22 cellular contexts compared by ENCODE assay signal in the genomic region with DNA sequence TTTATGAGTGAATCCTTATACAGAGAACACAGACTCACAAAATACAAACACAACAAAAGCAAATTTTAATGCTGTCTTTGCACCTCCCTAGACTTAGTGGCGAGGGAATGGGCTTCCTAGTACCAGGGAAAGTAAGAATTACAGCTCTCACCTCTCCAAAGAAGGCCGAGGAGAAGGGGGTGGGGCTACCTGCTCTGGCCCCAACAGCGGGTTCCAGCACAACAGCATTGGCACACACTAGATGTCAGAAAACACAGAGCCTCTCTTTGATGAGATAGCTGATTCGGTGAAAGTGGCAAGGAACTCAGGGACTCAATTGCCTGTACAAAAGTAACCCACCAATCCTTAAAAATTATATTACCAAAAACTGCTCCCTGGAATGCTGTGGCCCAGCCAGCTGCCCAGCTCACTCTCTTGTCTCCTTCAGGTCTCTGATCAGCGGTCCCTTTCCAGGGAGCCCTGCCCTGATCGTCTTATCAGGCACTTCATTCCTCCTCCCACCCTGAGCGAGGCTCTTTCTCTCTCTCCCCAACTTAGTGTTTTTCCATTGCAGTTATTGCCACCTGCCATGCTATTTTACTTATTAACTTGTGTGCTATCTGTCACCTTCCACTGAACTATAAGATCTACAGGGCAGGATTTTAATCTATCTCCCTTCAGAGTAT. TPM values are rescaled to one million over a fixed set of nuclear protein-coding genes. Genes with fewer than 3 reads are reported as not detected.
DNase-seq lines count a peak whose midpoint lies in the region; ATAC-seq, FAIRE-seq and TF ChIP-seq lines count a peak whose summit lies in the region.
"Had no signal": no experiment of that assay in that cellular context is flagged by ENCODE, and none has a peak within 500 bp of the region (broad histone marks: within the 10 kb centered on the region; RNA-seq: fewer than 3 reads in every experiment).

No MANE protein-coding gene starts in this region.

- ATAC-seq in A549, result no peak; a peak in 1 of 6 replicates
- no peak for ATAC-seq in body of pancreas
- ATAC-seq in HG03135 (IDR thresholded peaks at IDR 0.05; ENCODE audit: unreplicated experiment), result no peak
- ATAC-seq: K562, Panc1, SK-N-SH treated with all-trans-retinoic acid at 6 μM for 48 hours had no signal

- no peak for TF ChIP-seq RAD21 in A549 (conservative IDR thresholded peaks at IDR 0.05 in 1 of 2, IDR thresholded peaks at IDR 0.05 in 1 of 2)

- no peak for FAIRE-seq in A549 (lab: Jason Lieb, UNC)
- FAIRE-seq: GM19239, K562 had no signal

- CTCF ChIA-PET in A549 (lab: Yijun Ruan, JAX), result interaction anchor here (1.3 to 1.4 kb wide), 2 partner anchors 239 to 257 kb away, joined by 3 read pairs; no protein-coding TSS in a partner anchor

- peak overlapping the region in 1 of 2 experiments; percentile 84; a peak in 4 of 6 replicates for H3K27ac ChIP-seq in A549
- H3K27ac ChIP-seq in esophagus muscularis mucosa (replicated peaks in 1 of 4), result no peak overlapping the region
- no peak overlapping the region for H3K27ac ChIP-seq in body of pancreas
- no peak overlapping the region for H3K27ac ChIP-seq in vagina

- intact Hi-C loops in esophagus muscularis mucosa (cut with DNase I) (no loop called here), body of pancreas (cut with DNase I) (no loop called here), vagina (cut with DNase I) (no loop called here)

- no peaks in the 10 kb centered on the region for H3K27me3 Mint-ChIP-seq in progenitor cell of endocrine pancreas

- H3K4me3 Mint-ChIP-seq in progenitor cell of endocrine pancreas (ENCODE audit: low read depth), result no peak overlapping the region
- H3K4me3 Mint-ChIP-seq: CD8-positive, alpha-beta memory T cell had no signal

- TF ChIP-seq EP300 in A549 (IDR thresholded peaks at IDR 0.05) (no peak), esophagus muscularis mucosa (IDR thresholded peaks at IDR 0.05) (no peak)

- peaks cover 4% of the 10 kb centered on the region for H3K9me3 Mint-ChIP-seq in progenitor cell of endocrine pancreas (ENCODE audit: low read depth)
- H3K9me3 Mint-ChIP-seq: CD8-positive, alpha-beta memory T cell had no signal

- H3K36me3 ChIP-seq in esophagus muscularis mucosa, result no peaks in the 10 kb centered on the region
- no peaks in the 10 kb centered on the region for H3K36me3 ChIP-seq in body of pancreas (replicated peaks in 1 of 2; ENCODE audit: insufficient read depth in 1 of 2, low read depth in 2 of 2)
- H3K36me3 ChIP-seq in vagina, result no peaks in the 10 kb centered on the region
- H3K36me3 ChIP-seq: MG63 had no signal

- TF ChIP-seq CTCF in A549 (IDR thresholded peaks at IDR 0.05) (no peak), esophagus muscularis mucosa (IDR thresholded peaks at IDR 0.05) (no peak), progenitor cell of endocrine pancreas (IDR thresholded peaks at IDR 0.05; ENCODE audit: unreplicated experiment) (no peak), body of pancreas (IDR thresholded peaks at IDR 0.05) (no peak), vagina (IDR thresholded peaks at IDR 0.05) (no peak)

- H3K4me3 ChIP-seq in A549 (no peak overlapping the region), esophagus muscularis mucosa (no peak overlapping the region), body of pancreas (no peak overlapping the region), vagina (no peak overlapping the region)
- H3K4me3 ChIP-seq: K562, MG63 had no signal

- H3K27me3 ChIP-seq in esophagus muscularis mucosa (no peaks in the 10 kb centered on the region), body of pancreas (no peaks in the 10 kb centered on the region), vagina (no peaks in the 10 kb centered on the region)
- H3K27me3 ChIP-seq: MG63 had no signal

- H3K4me1 ChIP-seq in A549 (peaks cover 21% of the 10 kb centered on the region), esophagus muscularis mucosa (peaks cover 0 to 17% (median 6%) of the 10 kb centered on the region in 4 donors), body of pancreas (no peaks in the 10 kb centered on the region), vagina (peaks cover 13% of the 10 kb centered on the region)

- TF ChIP-seq POLR2A in A549 (IDR thresholded peaks at IDR 0.05; ENCODE audit: low read length) (no peak), esophagus muscularis mucosa (IDR thresholded peaks at IDR 0.05; ENCODE audit: low read depth) (no peak), body of pancreas (IDR thresholded peaks at IDR 0.05) (no peak), vagina (IDR thresholded peaks at IDR 0.05) (no peak)

- H3K4me1 Mint-ChIP-seq in progenitor cell of endocrine pancreas (ENCODE audit: low read depth), result peaks cover 16% of the 10 kb centered on the region
- H3K4me1 Mint-ChIP-seq: CD8-positive, alpha-beta memory T cell had no signal

- POLR2A ChIA-PET in A549 (lab: Yijun Ruan, JAX), result no interaction called here

- peak overlapping the region; percentile 22 for H3K27ac Mint-ChIP-seq in progenitor cell of endocrine pancreas
- H3K27ac Mint-ChIP-seq: CD8-positive, alpha-beta memory T cell had no signal

- 0 out of 3 replicates have a peak overlapping the region, but pooled peaks have one; percentile 7 for H3K4me2 ChIP-seq in A549

- WGBS in A549 (ENCODE audit: missing lambda C conversion rate), result 73% methylated on average over 7 of the region's 7 CpGs
- WGBS in esophagus muscularis mucosa, result 86% methylated on average over 7 of the region's 7 CpGs
- 53 to 60% methylated on average over 7 of the region's 7 CpGs for WGBS in body of pancreas, 2 donors

- H3K9me3 ChIP-seq in A549, result no peaks in the 10 kb centered on the region; the same call in 2 of the 3 replicates
- no peaks in the 10 kb centered on the region for H3K9me3 ChIP-seq in esophagus muscularis mucosa
- no peaks in the 10 kb centered on the region for H3K9me3 ChIP-seq in body of pancreas
- H3K9me3 ChIP-seq in vagina, result no peaks in the 10 kb centered on the region
- H3K9me3 ChIP-seq: MG63 had no signal

- DNase-seq in A549 (ENCODE audit: low read depth in 1 of 2, low spot score in 1 of 2) (no peak), NCI-H524 (lab: John Stamatoyannopoulos, UW) (peak; percentile 13 to 72), esophagus muscularis mucosa (ENCODE audit: extremely low spot score) (peak; percentile 70), progenitor cell of endocrine pancreas (ENCODE audit: low spot score, unreplicated experiment) (no peak), body of pancreas (no peak), vagina (ENCODE audit: extremely low spot score in 2 of 2) (no peak), COLO668 (lab: John Stamatoyannopoulos, UW; ENCODE audit: unreplicated experiment) (no peak)
- DNase-seq: 8988T; AML-193; C1 segment of cervical spinal cord; CD8-positive, alpha-beta memory T cell; DMS79; MG63; NCI-H1417; NCI-H1694 treated with DMSO at 0.1 percent for 48 hours; NCI-H748 treated with DMSO at 0.1 percent for 48 hours had no signal

- no peaks in the 10 kb centered on the region for H3K36me3 Mint-ChIP-seq in progenitor cell of endocrine pancreas (ENCODE audit: insufficient read depth)

TF ChIP-seq in A549, 52 proteins besides CTCF, POLR2A, EP300 and RAD21 (continues in another document):
- no peak for TF ChIP-seq HOXB13 (CRISPR knock-in tag; IDR thresholded peaks at IDR 0.05; ENCODE audit: low read depth)
- no peak for TF ChIP-seq CHD2 (IDR thresholded peaks at IDR 0.05; ENCODE audit: low read length, partially characterized antibody)
- no peak for TF ChIP-seq NR3C1 (IDR thresholded peaks at IDR 0.05)
- TF ChIP-seq, protein P1, sequence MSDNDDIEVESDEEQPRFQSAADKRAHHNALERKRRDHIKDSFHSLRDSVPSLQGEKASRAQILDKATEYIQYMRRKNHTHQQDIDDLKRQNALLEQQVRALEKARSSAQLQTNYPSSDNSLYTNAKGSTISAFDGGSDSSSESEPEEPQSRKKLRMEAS (IDR thresholded peaks at IDR 0.05), result no peak
- no peak for TF ChIP-seq KDM1A (IDR thresholded peaks at IDR 0.05; ENCODE audit: low read depth)
- TF ChIP-seq USF2 (IDR thresholded peaks at IDR 0.05), result no peak
- TF ChIP-seq ESRRA (IDR thresholded peaks at IDR 0.05; ENCODE audit: borderline replicate concordance, low read length), result no peak
- TF ChIP-seq, protein P2, sequence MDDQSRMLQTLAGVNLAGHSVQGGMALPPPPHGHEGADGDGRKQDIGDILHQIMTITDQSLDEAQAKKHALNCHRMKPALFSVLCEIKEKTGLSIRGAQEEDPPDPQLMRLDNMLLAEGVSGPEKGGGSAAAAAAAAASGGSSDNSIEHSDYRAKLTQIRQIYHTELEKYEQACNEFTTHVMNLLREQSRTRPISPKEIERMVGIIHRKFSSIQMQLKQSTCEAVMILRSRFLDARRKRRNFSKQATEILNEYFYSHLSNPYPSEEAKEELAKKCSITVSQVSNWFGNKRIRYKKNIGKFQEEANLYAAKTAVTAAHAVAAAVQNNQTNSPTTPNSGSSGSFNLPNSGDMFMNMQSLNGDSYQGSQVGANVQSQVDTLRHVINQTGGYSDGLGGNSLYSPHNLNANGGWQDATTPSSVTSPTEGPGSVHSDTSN (IDR thresholded peaks at IDR 0.05), result no peak
- TF ChIP-seq KDM5A (IDR thresholded peaks at IDR 0.05), result no peak
- TF ChIP-seq EHF (CRISPR knock-in tag; IDR thresholded peaks at IDR 0.05), result no peak
- no peak for TF ChIP-seq PHF8 (IDR thresholded peaks at IDR 0.05; ENCODE audit: borderline replicate concordance, low read depth)

RNA-seq across cellular contexts. Expression of gene SPON1, which starts 30.7 kb away (rescaled TPM):
- not detected in 2 replicates for polyA plus RNA-seq in A549 (2011; rRNA removed)
- polyA plus RNA-seq in A549 (2012; cell fraction: cytosol; rRNA removed), result not detected in 2 replicates
- polyA plus RNA-seq in A549 (2012; cell fraction: nucleus; rRNA removed), result not detected in 2 replicates
- 0.07 TPM in 1 of 3 replicates, not detected in the others for polyA plus RNA-seq in A549 (2017; fragmentation: RNase III; extraction: RNeasy Plus Mini Kit Qiagen cat#74134 plus additional on column Dnase treatment)
- polyA minus RNA-seq in A549 (2011; rRNA and poly(A)+ RNA removed), result not detected in 2 replicates
- total RNA-seq in esophagus muscularis mucosa, result 10 to 100 TPM; 12.5 to 25.2 (median 19.2) TPM
- 13.3 and 13.7 TPM in 2 replicates for total RNA-seq in progenitor cell of endocrine pancreas
- total RNA-seq in body of pancreas, result 10 to 100 TPM in 1 of 2 donors, 1 to 10 TPM in 1; 9.3 to 26.7 TPM
- 31.7 TPM for total RNA-seq in vagina
- total RNA-seq: K562, LHCN-M2 had no signal

Comparison
In these comparisons a context has a peak if more than half of its experiments do, and no peak if none do; other contexts are left out.
1. DNase-seq: peak in NCI-H524 (2 of 2) and esophagus muscularis mucosa (single experiment); none in A549 (0 of 2), progenitor cell of endocrine pancreas (single experiment), body of pancreas (0 of 4), vagina (0 of 2) and COLO668 (single experiment).